In genomic region chr19:917323-918151, GRCh38 we compare ENCODE assay signal across 1 cellular context.
TF ChIP-seq lines count a peak whose summit lies in the region.

Gene KISS1R (plus strand): TSS chr19:917333. CDS start chr19:917503, 170 bp downstream.

TF ChIP-seq in HEK293, 187 proteins besides CTCF, POLR2A, EP300 and RAD21 (continued from another document and continues in another):
- TF ChIP-seq, protein P1, sequence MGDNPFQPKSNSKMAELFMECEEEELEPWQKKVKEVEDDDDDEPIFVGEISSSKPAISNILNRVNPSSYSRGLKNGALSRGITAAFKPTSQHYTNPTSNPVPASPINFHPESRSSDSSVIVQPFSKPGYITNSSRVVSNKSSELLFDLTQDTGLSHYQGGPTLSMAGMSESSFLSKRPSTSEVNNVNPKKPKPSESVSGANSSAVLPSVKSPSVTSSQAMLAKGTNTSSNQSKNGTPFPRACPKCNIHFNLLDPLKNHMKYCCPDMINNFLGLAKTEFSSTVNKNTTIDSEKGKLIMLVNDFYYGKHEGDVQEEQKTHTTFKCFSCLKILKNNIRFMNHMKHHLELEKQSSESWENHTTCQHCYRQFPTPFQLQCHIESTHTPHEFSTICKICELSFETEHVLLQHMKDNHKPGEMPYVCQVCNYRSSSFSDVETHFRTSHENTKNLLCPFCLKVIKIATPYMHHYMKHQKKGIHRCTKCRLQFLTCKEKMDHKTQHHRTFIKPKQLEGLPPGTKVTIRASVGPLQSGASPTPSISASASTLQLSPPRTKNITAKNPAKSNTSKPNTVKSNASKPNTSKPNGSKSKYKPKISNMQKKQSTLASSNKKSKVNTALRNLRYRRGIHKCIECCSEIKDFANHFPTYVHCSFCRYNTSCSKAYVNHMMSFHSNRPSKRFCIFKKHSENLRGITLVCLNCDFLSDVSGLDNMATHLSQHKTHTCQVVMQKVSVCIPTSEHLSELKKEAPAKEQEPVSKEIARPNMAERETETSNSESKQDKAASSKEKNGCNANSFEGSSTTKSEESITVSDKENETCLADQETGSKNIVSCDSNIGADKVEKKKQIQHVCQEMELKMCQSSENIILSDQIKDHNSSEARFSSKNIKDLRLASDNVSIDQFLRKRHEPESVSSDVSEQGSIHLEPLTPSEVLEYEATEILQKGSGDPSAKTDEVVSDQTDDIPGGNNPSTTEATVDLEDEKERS (tag by site-specific recombination; IDR thresholded peaks at IDR 0.05), result no peak
- TF ChIP-seq ZBTB17 (tag by site-specific recombination; IDR thresholded peaks at IDR 0.05), result 0 out of 2 replicates have a peak, but pooled peaks have one; percentile 18
- no peak for TF ChIP-seq ZNF558 (tag by site-specific recombination; IDR thresholded peaks at IDR 0.05)
- TF ChIP-seq ZNF266 (tag by site-specific recombination; IDR thresholded peaks at IDR 0.05; ENCODE audit: low read depth), result no peak
- TF ChIP-seq, protein P2, sequence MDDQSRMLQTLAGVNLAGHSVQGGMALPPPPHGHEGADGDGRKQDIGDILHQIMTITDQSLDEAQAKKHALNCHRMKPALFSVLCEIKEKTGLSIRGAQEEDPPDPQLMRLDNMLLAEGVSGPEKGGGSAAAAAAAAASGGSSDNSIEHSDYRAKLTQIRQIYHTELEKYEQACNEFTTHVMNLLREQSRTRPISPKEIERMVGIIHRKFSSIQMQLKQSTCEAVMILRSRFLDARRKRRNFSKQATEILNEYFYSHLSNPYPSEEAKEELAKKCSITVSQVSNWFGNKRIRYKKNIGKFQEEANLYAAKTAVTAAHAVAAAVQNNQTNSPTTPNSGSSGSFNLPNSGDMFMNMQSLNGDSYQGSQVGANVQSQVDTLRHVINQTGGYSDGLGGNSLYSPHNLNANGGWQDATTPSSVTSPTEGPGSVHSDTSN (CRISPR knock-in tag; IDR thresholded peaks at IDR 0.05), result no peak
- TF ChIP-seq ZNF169 (tag by site-specific recombination; IDR thresholded peaks at IDR 0.05), result no peak
- no peak for TF ChIP-seq ZNF202 (tag by site-specific recombination; IDR thresholded peaks at IDR 0.05; ENCODE audit: borderline replicate concordance)
- no peak for TF ChIP-seq ZNF138 (tag by site-specific recombination; IDR thresholded peaks at IDR 0.05; ENCODE audit: borderline replicate concordance)
- no peak for TF ChIP-seq ZNF404 (tag by site-specific recombination; IDR thresholded peaks at IDR 0.05)
- no peak for TF ChIP-seq ZNF132 (tag by site-specific recombination; IDR thresholded peaks at IDR 0.05; ENCODE audit: borderline replicate concordance)
- 0 out of 2 replicates have a peak, but pooled peaks have one; percentile 27 for TF ChIP-seq KLF10 (tag by site-specific recombination; IDR thresholded peaks at IDR 0.05)
- TF ChIP-seq RBAK (tag by site-specific recombination; IDR thresholded peaks at IDR 0.05), result no peak
- TF ChIP-seq, protein P3, sequence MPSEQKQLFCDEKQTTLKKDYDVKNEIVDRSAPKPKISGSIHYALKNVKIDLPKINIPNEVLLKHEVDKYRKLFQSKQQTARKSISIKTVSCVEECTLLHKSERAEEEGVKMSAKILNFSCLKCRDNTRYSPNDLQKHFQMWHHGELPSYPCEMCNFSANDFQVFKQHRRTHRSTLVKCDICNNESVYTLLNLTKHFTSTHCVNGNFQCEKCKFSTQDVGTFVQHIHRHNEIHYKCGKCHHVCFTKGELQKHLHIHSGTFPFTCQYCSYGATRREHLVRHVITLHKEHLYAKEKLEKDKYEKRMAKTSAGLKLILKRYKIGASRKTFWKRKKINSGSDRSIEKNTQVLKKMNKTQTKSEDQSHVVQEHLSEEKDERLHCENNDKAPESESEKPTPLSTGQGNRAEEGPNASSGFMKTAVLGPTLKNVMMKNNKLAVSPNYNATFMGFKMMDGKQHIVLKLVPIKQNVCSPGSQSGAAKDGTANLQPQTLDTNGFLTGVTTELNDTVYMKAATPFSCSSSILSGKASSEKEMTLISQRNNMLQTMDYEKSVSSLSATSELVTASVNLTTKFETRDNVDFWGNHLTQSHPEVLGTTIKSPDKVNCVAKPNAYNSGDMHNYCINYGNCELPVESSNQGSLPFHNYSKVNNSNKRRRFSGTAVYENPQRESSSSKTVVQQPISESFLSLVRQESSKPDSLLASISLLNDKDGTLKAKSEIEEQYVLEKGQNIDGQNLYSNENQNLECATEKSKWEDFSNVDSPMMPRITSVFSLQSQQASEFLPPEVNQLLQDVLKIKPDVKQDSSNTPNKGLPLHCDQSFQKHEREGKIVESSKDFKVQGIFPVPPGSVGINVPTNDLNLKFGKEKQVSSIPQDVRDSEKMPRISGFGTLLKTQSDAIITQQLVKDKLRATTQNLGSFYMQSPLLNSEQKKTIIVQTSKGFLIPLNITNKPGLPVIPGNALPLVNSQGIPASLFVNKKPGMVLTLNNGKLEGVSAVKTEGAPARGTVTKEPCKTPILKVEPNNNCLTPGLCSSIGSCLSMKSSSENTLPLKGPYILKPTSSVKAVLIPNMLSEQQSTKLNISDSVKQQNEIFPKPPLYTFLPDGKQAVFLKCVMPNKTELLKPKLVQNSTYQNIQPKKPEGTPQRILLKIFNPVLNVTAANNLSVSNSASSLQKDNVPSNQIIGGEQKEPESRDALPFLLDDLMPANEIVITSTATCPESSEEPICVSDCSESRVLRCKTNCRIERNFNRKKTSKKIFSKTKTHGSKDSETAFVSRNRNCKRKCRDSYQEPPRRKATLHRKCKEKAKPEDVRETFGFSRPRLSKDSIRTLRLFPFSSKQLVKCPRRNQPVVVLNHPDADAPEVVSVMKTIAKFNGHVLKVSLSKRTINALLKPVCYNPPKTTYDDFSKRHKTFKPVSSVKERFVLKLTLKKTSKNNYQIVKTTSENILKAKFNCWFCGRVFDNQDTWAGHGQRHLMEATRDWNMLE (tag by site-specific recombination; conservative IDR thresholded peaks at IDR 0.05; ENCODE audit: low read depth), result no peak
- 0 out of 2 replicates have a peak, but pooled peaks have one; percentile 9 for TF ChIP-seq KLF1 (tag by site-specific recombination; IDR thresholded peaks at IDR 0.05)
- TF ChIP-seq ZNF112 (tag by site-specific recombination; IDR thresholded peaks at IDR 0.05), result no peak
- no peak for TF ChIP-seq ZNF311 (tag by site-specific recombination; IDR thresholded peaks at IDR 0.05; ENCODE audit: borderline replicate concordance)
- no peak for TF ChIP-seq ZNF324 (tag by site-specific recombination; IDR thresholded peaks at IDR 0.05)
- TF ChIP-seq ZNF670 (tag by site-specific recombination; IDR thresholded peaks at IDR 0.05; ENCODE audit: low read depth), result no peak
- TF ChIP-seq ZNF768 (tag by site-specific recombination; IDR thresholded peaks at IDR 0.05), result peak; percentile 27; the same call in 1 of the 2 replicates
- TF ChIP-seq ZNF37A (tag by site-specific recombination; IDR thresholded peaks at IDR 0.05), result no peak
- TF ChIP-seq YY1 (tag by site-specific recombination; IDR thresholded peaks at IDR 0.05), result no peak
- TF ChIP-seq ZNF19 (tag by site-specific recombination; IDR thresholded peaks at IDR 0.05; ENCODE audit: low read depth), result no peak
- TF ChIP-seq ZNF529 (tag by site-specific recombination; IDR thresholded peaks at IDR 0.05; ENCODE audit: insufficient replicate concordance), result no peak
- TF ChIP-seq ZNF121 (tag by site-specific recombination; IDR thresholded peaks at IDR 0.05), result no peak
- no peak for TF ChIP-seq ZNF48 (tag by site-specific recombination; IDR thresholded peaks at IDR 0.05)
- no peak for TF ChIP-seq IKZF3 (tag by site-specific recombination; IDR thresholded peaks at IDR 0.05)
- no peak for TF ChIP-seq ZNF248 (tag by site-specific recombination; IDR thresholded peaks at IDR 0.05)
- TF ChIP-seq, protein P4, sequence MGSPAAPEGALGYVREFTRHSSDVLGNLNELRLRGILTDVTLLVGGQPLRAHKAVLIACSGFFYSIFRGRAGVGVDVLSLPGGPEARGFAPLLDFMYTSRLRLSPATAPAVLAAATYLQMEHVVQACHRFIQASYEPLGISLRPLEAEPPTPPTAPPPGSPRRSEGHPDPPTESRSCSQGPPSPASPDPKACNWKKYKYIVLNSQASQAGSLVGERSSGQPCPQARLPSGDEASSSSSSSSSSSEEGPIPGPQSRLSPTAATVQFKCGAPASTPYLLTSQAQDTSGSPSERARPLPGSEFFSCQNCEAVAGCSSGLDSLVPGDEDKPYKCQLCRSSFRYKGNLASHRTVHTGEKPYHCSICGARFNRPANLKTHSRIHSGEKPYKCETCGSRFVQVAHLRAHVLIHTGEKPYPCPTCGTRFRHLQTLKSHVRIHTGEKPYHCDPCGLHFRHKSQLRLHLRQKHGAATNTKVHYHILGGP (tag by site-specific recombination; IDR thresholded peaks at IDR 0.05), result no peak
- TF ChIP-seq ZNF600 (tag by site-specific recombination; IDR thresholded peaks at IDR 0.05), result no peak
- TF ChIP-seq, protein P5, sequence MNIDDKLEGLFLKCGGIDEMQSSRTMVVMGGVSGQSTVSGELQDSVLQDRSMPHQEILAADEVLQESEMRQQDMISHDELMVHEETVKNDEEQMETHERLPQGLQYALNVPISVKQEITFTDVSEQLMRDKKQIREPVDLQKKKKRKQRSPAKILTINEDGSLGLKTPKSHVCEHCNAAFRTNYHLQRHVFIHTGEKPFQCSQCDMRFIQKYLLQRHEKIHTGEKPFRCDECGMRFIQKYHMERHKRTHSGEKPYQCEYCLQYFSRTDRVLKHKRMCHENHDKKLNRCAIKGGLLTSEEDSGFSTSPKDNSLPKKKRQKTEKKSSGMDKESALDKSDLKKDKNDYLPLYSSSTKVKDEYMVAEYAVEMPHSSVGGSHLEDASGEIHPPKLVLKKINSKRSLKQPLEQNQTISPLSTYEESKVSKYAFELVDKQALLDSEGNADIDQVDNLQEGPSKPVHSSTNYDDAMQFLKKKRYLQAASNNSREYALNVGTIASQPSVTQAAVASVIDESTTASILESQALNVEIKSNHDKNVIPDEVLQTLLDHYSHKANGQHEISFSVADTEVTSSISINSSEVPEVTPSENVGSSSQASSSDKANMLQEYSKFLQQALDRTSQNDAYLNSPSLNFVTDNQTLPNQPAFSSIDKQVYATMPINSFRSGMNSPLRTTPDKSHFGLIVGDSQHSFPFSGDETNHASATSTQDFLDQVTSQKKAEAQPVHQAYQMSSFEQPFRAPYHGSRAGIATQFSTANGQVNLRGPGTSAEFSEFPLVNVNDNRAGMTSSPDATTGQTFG (tag by site-specific recombination; IDR thresholded peaks at IDR 0.05; ENCODE audit: borderline replicate concordance), result no peak
- TF ChIP-seq MZF1 (tag by site-specific recombination; IDR thresholded peaks at IDR 0.05; ENCODE audit: borderline replicate concordance), result no peak
- TF ChIP-seq ZBTB21 (tag by site-specific recombination; IDR thresholded peaks at IDR 0.05), result no peak
- no peak for TF ChIP-seq ZNF274 (IDR thresholded peaks at IDR 0.05; ENCODE audit: low read length)
- no peak for TF ChIP-seq ZNF274 (tag by site-specific recombination; IDR thresholded peaks at IDR 0.05; ENCODE audit: borderline replicate concordance)
- no peak for TF ChIP-seq ZNF792 (tag by site-specific recombination; IDR thresholded peaks at IDR 0.05)
- no peak for TF ChIP-seq ZNF423 (tag by site-specific recombination; IDR thresholded peaks at IDR 0.05)
- TF ChIP-seq ZSCAN16 (tag by site-specific recombination; IDR thresholded peaks at IDR 0.05), result no peak
- TF ChIP-seq ZNF785 (tag by site-specific recombination; IDR thresholded peaks at IDR 0.05), result no peak
- TF ChIP-seq ZNF747 (tag by site-specific recombination; IDR thresholded peaks at IDR 0.05), result no peak
- TF ChIP-seq, protein P6, sequence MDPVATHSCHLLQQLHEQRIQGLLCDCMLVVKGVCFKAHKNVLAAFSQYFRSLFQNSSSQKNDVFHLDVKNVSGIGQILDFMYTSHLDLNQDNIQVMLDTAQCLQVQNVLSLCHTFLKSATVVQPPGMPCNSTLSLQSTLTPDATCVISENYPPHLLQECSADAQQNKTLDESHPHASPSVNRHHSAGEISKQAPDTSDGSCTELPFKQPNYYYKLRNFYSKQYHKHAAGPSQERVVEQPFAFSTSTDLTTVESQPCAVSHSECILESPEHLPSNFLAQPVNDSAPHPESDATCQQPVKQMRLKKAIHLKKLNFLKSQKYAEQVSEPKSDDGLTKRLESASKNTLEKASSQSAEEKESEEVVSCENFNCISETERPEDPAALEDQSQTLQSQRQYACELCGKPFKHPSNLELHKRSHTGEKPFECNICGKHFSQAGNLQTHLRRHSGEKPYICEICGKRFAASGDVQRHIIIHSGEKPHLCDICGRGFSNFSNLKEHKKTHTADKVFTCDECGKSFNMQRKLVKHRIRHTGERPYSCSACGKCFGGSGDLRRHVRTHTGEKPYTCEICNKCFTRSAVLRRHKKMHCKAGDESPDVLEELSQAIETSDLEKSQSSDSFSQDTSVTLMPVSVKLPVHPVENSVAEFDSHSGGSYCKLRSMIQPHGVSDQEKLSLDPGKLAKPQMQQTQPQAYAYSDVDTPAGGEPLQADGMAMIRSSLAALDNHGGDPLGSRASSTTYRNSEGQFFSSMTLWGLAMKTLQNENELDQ (tag by site-specific recombination; IDR thresholded peaks at IDR 0.05; ENCODE audit: low read depth), result no peak
- no peak for TF ChIP-seq ZNF280C (tag by site-specific recombination; IDR thresholded peaks at IDR 0.05)
- TF ChIP-seq ZNF2 (tag by site-specific recombination; IDR thresholded peaks at IDR 0.05), result peak; percentile 45; the same call in 1 of the 2 replicates
- no peak for TF ChIP-seq TRIM28 (IDR thresholded peaks at IDR 0.05; ENCODE audit: borderline replicate concordance, low read length)
- TF ChIP-seq HOXD13 (CRISPR knock-in tag; IDR thresholded peaks at IDR 0.05; ENCODE audit: borderline replicate concordance), result no peak
- TF ChIP-seq ZNF398 (tag by site-specific recombination; IDR thresholded peaks at IDR 0.05), result no peak
- no peak for TF ChIP-seq ZNF621 (tag by site-specific recombination; IDR thresholded peaks at IDR 0.05)
- TF ChIP-seq ZBTB48 (tag by site-specific recombination; IDR thresholded peaks at IDR 0.05), result peak; percentile 49; the same call in 1 of the 2 replicates
